In the genomic region with DNA sequence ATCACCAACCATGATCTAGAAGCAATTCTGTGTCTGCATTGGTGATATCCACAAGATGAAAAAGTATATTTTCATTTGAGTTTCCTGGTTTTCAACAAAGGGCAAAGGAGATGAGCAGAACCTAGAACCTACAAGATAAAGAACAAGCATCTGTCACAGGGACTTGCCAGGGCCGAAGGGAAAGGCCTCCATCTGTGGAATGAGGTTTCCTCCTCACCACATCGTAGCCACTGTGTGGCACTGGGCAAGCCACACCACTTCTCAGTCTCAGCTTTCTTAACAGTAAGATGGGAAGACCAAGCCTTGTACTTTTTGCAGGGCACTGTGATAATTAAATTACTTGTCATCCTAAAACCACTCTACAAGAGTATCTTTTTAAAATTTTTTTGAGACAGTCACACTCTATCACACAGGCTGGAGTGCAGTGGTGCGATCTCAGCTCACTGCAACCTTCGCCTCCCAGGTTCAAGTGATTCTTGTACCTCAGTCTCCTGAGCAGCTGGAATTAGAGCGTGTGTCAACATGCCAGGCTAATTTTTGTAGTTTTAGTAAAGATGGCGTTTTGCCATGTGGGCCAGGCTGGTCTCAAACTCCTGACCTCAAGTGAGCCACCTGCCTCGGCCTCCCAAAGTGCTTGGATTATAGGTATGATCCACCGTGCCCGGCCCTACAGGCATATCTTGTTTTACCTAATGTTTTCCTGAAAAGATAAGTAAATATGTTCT, we compare ENCODE assay signal across 23 cellular contexts.
"Had no signal": no experiment of that assay in that cellular context is flagged by ENCODE, and none has a peak within 500 bp of the region (broad histone marks: within the 10 kb centered on the region; RNA-seq: fewer than 3 reads in every experiment).

No MANE protein-coding gene starts in this region.

- H3K4me3 Mint-ChIP-seq: activated B cell treated with CpG ODN at 0.5 μM for 24 hours; activated CD4-positive, alpha-beta memory T cell treated with anti-CD3 and anti-CD28 coated beads for 36 hours; activated CD4-positive, alpha-beta T cell treated with anti-CD3 and anti-CD28 coated beads, Interleukin-2, amount 10 ng/mL, durations not matched to agents 7 days and 5 days; activated naive CD4-positive, alpha-beta T cell treated with anti-CD3 and anti-CD28 coated beads, Interleukin-2, amount 10 ng/mL, durations not matched to agents 7 days and 5 days; activated naive CD8-positive, alpha-beta T cell treated with anti-CD3 and anti-CD28 coated beads for 36 hours; T-helper 17 cell had no signal

- H3K4me3 ChIP-seq: PC-9 had no signal

- H2AFZ ChIP-seq: PC-9 had no signal

- H3K4me1 Mint-ChIP-seq: activated B cell treated with CpG ODN at 0.5 μM for 24 hours; activated CD4-positive, alpha-beta T cell treated with anti-CD3 and anti-CD28 coated beads, Interleukin-2, amount 10 ng/mL, durations not matched to agents 7 days and 5 days; activated naive CD4-positive, alpha-beta T cell treated with anti-CD3 and anti-CD28 coated beads, Interleukin-2, amount 10 ng/mL, durations not matched to agents 7 days and 5 days; activated naive CD8-positive, alpha-beta T cell treated with anti-CD3 and anti-CD28 coated beads for 36 hours had no signal

- H3K27ac Mint-ChIP-seq: activated B cell treated with CpG ODN at 0.5 μM for 24 hours; activated CD4-positive, alpha-beta memory T cell treated with anti-CD3 and anti-CD28 coated beads for 36 hours; activated CD4-positive, alpha-beta T cell treated with anti-CD3 and anti-CD28 coated beads, Interleukin-2, amount 10 ng/mL, durations not matched to agents 7 days and 5 days; activated naive CD4-positive, alpha-beta T cell treated with anti-CD3 and anti-CD28 coated beads, Interleukin-2, amount 10 ng/mL, durations not matched to agents 7 days and 5 days; activated naive CD8-positive, alpha-beta T cell treated with anti-CD3 and anti-CD28 coated beads for 36 hours; activated T-helper 2 cell treated with anti-CD3 and anti-CD28 coated beads, Interferon-gamma antibody, Interleukin-2, Interleukin-4, amounts not matched to agents 10 μg/mL and 5 μg/mL and 100 μg/mL, durations not matched to agents 14 hours and 24 hours and 36 hours; T-helper 17 cell had no signal

- H3K27me3 ChIP-seq: brain microvascular endothelial cell had no signal

- H3K9me3 Mint-ChIP-seq: activated B cell treated with CpG ODN at 0.5 μM for 24 hours; activated CD4-positive, alpha-beta memory T cell treated with anti-CD3 and anti-CD28 coated beads for 36 hours; activated CD4-positive, alpha-beta T cell treated with anti-CD3 and anti-CD28 coated beads, Interleukin-2, amount 10 ng/mL, durations not matched to agents 7 days and 5 days; activated naive CD4-positive, alpha-beta T cell treated with anti-CD3 and anti-CD28 coated beads, Interleukin-2, amount 10 ng/mL, durations not matched to agents 7 days and 5 days; activated naive CD8-positive, alpha-beta T cell treated with anti-CD3 and anti-CD28 coated beads for 36 hours; activated T-helper 2 cell treated with anti-CD3 and anti-CD28 coated beads, Interferon-gamma antibody, Interleukin-2, Interleukin-4, amounts not matched to agents 10 μg/mL and 5 μg/mL and 100 μg/mL, durations not matched to agents 14 hours and 24 hours and 36 hours had no signal

- H3K9ac ChIP-seq: KMS-11 had no signal

- H3K36me3 ChIP-seq: brain microvascular endothelial cell had no signal

- DNase-seq: activated B cell treated with CpG ODN at 0.5 μM for 24 hours; activated CD4-positive, alpha-beta memory T cell treated with anti-CD3 and anti-CD28 coated beads for 36 hours; activated CD4-positive, alpha-beta T cell treated with anti-CD3 and anti-CD28 coated beads, Interleukin-2, amount 10 ng/mL, durations not matched to agents 7 days and 5 days; activated gamma-delta T cell treated with Interleukin-2 at 50 U/mL for 16 hours; activated naive CD4-positive, alpha-beta T cell treated with anti-CD3 and anti-CD28 coated beads, Interleukin-2, amount 10 ng/mL, durations not matched to agents 7 days and 5 days; activated naive CD8-positive, alpha-beta T cell treated with anti-CD3 and anti-CD28 coated beads for 36 hours; activated T-cell treated with anti-CD3 and anti-CD28 coated beads for 4 hours; activated T-cell treated with anti-CD3 and anti-CD28 coated beads, Interleukin-2, amount 50 U/mL, for 48 hours; brain microvascular endothelial cell; caudate nucleus; NCI-H1092 treated with DMSO at 0.1 percent for 48 hours; NCI-H1417 treated with DMSO at 0.1 percent for 48 hours; NCI-H1694; NCI-H2029; NCI-H2107; NCI-H2171 treated with DMSO at 0.1 percent for 48 hours; NCI-H510A treated with DMSO at 0.1 percent for 48 hours; SIG-M5; T-helper 17 cell; T-helper 9 cell had no signal

- H3K36me3 Mint-ChIP-seq: activated CD4-positive, alpha-beta memory T cell treated with anti-CD3 and anti-CD28 coated beads for 36 hours; activated naive CD4-positive, alpha-beta T cell treated with anti-CD3 and anti-CD28 coated beads, Interleukin-2, amount 10 ng/mL, durations not matched to agents 7 days and 5 days; activated naive CD8-positive, alpha-beta T cell treated with anti-CD3 and anti-CD28 coated beads for 36 hours had no signal

- ATAC-seq: T-helper 17 cell had no signal

- H3K27ac ChIP-seq: brain microvascular endothelial cell, KMS-11, PC-9 had no signal

- H3K4me2 ChIP-seq: KMS-11, PC-9 had no signal
